In the genomic region with DNA sequence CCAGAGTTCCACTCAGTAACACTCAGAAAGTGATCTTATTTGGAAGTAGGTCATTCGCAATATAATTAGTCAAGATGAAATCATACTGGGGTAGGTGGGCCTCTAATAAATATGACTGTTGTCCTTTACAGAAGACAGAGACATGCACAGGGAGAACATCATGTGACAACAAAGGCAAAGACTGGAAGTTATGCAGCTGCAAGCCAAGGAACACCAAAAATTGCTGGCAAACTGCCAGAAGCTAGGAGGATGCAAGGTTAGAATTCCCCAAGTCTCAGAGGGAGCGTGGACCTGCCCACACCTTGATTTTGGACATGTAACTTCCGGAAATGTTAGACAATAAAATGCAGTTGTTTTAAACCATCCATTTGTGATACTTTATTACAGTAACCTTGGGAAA, we compare ENCODE assay signal across 1 cellular context.
TF ChIP-seq lines count a peak whose summit lies in the region.

No MANE protein-coding gene starts in this region.

TF ChIP-seq in K562, 482 proteins besides CTCF, POLR2A, EP300 and RAD21:
- peak; percentile 77 for TF ChIP-seq NFIX (CRISPR knock-in tag; IDR thresholded peaks at IDR 0.05; ENCODE audit: low read depth)
- TF ChIP-seq, protein P1, sequence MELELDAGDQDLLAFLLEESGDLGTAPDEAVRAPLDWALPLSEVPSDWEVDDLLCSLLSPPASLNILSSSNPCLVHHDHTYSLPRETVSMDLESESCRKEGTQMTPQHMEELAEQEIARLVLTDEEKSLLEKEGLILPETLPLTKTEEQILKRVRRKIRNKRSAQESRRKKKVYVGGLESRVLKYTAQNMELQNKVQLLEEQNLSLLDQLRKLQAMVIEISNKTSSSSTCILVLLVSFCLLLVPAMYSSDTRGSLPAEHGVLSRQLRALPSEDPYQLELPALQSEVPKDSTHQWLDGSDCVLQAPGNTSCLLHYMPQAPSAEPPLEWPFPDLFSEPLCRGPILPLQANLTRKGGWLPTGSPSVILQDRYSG (tag; conservative IDR thresholded peaks at IDR 0.05; ENCODE audit: low read depth) = no peak
- peak; percentile 80 for TF ChIP-seq NFIC (IDR thresholded peaks at IDR 0.05)
- TF ChIP-seq, protein P2, sequence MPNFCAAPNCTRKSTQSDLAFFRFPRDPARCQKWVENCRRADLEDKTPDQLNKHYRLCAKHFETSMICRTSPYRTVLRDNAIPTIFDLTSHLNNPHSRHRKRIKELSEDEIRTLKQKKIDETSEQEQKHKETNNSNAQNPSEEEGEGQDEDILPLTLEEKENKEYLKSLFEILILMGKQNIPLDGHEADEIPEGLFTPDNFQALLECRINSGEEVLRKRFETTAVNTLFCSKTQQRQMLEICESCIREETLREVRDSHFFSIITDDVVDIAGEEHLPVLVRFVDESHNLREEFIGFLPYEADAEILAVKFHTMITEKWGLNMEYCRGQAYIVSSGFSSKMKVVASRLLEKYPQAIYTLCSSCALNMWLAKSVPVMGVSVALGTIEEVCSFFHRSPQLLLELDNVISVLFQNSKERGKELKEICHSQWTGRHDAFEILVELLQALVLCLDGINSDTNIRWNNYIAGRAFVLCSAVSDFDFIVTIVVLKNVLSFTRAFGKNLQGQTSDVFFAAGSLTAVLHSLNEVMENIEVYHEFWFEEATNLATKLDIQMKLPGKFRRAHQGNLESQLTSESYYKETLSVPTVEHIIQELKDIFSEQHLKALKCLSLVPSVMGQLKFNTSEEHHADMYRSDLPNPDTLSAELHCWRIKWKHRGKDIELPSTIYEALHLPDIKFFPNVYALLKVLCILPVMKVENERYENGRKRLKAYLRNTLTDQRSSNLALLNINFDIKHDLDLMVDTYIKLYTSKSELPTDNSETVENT (CRISPR knock-in tag; IDR thresholded peaks at IDR 0.05) = no peak
TF ChIP-seq in K562: peak in this region for 2.
